In the genomic region with DNA sequence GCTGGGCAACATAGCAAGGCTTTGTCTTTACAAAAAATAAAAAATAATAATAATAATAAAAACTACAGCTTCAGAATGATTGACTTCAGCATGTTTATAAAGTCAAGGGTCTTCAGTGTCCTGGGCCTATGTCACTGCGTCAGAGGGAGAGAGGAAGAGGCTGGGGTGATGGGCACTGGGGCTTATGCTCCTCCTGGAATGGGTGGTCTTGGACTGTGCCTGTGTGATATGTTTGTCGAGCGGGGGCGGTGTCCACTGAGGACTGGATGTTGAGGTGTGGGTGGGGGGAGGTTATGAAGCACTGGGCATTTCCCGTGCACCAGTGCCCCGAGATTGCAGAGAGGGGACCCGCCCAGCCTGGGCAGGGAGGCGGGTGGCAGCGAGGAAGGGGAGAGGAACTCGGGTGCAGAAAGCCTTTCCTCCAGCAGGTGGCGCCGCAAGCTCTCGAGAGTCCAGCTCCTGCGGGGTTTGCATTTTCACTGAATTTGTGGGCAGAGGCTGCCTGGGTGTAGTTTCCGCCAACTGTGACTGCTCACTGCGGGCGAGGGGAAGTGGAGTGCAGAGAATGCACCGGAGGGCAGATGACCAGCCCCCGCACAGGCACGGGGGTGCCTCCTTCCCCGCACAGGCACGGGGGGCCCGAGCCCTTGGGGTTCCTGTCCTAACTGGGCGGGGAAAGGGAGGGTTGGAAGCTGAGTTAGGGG, we compare ENCODE assay signal across 1 cellular context.
A peak's percentile ranks its signal among the peaks of the same experiment; 100 is the strongest.
TF ChIP-seq lines count a peak whose summit lies in the region.

No MANE protein-coding gene starts in this region.

TF ChIP-seq in GM12878, 131 proteins besides CTCF, POLR2A, EP300 and RAD21 (continued from another document):
- TF ChIP-seq, protein P1, sequence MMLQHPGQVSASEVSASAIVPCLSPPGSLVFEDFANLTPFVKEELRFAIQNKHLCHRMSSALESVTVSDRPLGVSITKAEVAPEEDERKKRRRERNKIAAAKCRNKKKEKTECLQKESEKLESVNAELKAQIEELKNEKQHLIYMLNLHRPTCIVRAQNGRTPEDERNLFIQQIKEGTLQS (IDR thresholded peaks at IDR 0.05; ENCODE audit: borderline replicate concordance, extremely low read depth, low read depth, low read length), result no peak
- no peak for TF ChIP-seq NFXL1 (IDR thresholded peaks at IDR 0.05; ENCODE audit: borderline replicate concordance)
- TF ChIP-seq POU2F2 (IDR thresholded peaks at IDR 0.05; ENCODE audit: borderline replicate concordance, low read depth, low read length), result peak; percentile 92; the same call in 2 of the 3 replicates
- TF ChIP-seq WRNIP1 (IDR thresholded peaks at IDR 0.05; ENCODE audit: borderline replicate concordance, low read depth, low read length), result no peak
- no peak for TF ChIP-seq MYC (IDR thresholded peaks at IDR 0.05; ENCODE audit: insufficient read depth, insufficient read length, insufficient replicate concordance, low read length, severe bottlenecking)
- TF ChIP-seq RFX5 (IDR thresholded peaks at IDR 0.05; ENCODE audit: low read depth, low read length), result no peak
- peak; percentile 44; the same call in 1 of the 2 replicates for TF ChIP-seq PAX5 (IDR thresholded peaks at IDR 0.05; ENCODE audit: borderline replicate concordance, low read depth, low read length)
- no peak for TF ChIP-seq SRF (IDR thresholded peaks at IDR 0.05; ENCODE audit: low read depth in 2 of 2, low read length in 2 of 2)
- TF ChIP-seq CHD1 (IDR thresholded peaks at IDR 0.05; ENCODE audit: low read depth, low read length), result no peak
- no peak for TF ChIP-seq SIN3A (IDR thresholded peaks at IDR 0.05; ENCODE audit: low read depth, low read length)
- no peak for TF ChIP-seq ZNF384 (IDR thresholded peaks at IDR 0.05; ENCODE audit: borderline replicate concordance, low read depth, low read length)
- no peak for TF ChIP-seq FOXK2 (IDR thresholded peaks at IDR 0.05)
- no peak for TF ChIP-seq TAF1 (IDR thresholded peaks at IDR 0.05; ENCODE audit: borderline replicate concordance, low read depth, low read length)
- TF ChIP-seq, protein P2, sequence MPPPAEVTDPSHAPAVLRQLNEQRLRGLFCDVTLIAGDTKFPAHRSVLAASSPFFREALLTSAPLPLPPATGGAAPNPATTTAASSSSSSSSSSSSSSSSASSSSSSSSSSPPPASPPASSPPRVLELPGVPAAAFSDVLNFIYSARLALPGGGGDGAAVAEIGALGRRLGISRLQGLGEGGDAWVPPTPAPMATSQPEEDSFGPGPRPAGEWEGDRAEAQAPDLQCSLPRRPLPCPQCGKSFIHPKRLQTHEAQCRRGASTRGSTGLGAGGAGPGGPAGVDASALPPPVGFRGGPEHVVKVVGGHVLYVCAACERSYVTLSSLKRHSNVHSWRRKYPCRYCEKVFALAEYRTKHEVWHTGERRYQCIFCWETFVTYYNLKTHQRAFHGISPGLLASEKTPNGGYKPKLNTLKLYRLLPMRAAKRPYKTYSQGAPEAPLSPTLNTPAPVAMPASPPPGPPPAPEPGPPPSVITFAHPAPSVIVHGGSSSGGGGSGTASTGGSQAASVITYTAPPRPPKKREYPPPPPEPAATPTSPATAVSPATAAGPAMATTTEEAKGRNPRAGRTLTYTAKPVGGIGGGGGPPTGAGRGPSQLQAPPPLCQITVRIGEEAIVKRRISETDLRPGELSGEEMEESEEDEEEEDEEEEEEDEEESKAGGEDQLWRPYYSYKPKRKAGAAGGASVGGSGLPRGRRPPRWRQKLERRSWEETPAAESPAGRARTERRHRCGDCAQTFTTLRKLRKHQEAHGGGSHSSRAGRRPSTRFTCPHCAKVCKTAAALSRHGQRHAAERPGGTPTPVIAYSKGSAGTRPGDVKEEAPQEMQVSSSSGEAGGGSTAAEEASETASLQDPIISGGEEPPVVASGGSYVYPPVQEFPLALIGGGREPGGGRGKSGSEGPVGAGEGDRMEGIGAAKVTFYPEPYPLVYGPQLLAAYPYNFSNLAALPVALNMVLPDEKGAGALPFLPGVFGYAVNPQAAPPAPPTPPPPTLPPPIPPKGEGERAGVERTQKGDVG (CRISPR knock-in tag; IDR thresholded peaks at IDR 0.05), result no peak
- peak; percentile 72 for TF ChIP-seq BACH1 (IDR thresholded peaks at IDR 0.05; ENCODE audit: borderline replicate concordance)
- TF ChIP-seq YY1 (IDR thresholded peaks at IDR 0.05; ENCODE audit: low read depth, low read length), result peak; percentile 71
- TF ChIP-seq, protein P3, sequence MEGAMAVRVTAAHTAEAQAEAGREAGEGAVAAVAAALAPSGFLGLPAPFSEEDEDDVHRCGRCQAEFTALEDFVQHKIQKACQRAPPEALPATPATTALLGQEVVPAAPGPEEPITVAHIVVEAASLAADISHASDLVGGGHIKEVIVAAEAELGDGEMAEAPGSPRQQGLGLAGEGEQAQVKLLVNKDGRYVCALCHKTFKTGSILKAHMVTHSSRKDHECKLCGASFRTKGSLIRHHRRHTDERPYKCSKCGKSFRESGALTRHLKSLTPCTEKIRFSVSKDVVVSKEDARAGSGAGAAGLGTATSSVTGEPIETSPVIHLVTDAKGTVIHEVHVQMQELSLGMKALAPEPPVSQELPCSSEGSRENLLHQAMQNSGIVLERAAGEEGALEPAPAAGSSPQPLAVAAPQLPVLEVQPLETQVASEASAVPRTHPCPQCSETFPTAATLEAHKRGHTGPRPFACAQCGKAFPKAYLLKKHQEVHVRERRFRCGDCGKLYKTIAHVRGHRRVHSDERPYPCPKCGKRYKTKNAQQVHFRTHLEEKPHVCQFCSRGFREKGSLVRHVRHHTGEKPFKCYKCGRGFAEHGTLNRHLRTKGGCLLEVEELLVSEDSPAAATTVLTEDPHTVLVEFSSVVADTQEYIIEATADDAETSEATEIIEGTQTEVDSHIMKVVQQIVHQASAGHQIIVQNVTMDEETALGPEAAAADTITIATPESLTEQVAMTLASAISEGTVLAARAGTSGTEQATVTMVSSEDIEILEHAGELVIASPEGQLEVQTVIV (IDR thresholded peaks at IDR 0.05; ENCODE audit: borderline replicate concordance, partially characterized antibody), result no peak
- TF ChIP-seq ATF7 (IDR thresholded peaks at IDR 0.05; ENCODE audit: low read depth), result no peak
- TF ChIP-seq LARP7 (IDR thresholded peaks at IDR 0.05), result peak; percentile 55; the same call in 1 of the 2 replicates
- no peak for TF ChIP-seq FOXM1 (IDR thresholded peaks at IDR 0.05; ENCODE audit: low read depth, low read length)
- no peak; the same call in 1 of the 2 replicates for TF ChIP-seq RB1 (IDR thresholded peaks at IDR 0.05; ENCODE audit: borderline replicate concordance)
- peak; percentile 27 for TF ChIP-seq MEF2B (IDR thresholded peaks at IDR 0.05; ENCODE audit: partially characterized antibody, poor library complexity, severe bottlenecking)
- no peak for TF ChIP-seq ZZZ3 (IDR thresholded peaks at IDR 0.05; ENCODE audit: control insufficient read depth, insufficient read length, low read depth)
- no peak for TF ChIP-seq CBX5 (IDR thresholded peaks at IDR 0.05; ENCODE audit: low read depth)
